3 cellular contexts compared by ENCODE assay signal in genomic region chr1:202689493-202690342, GRCh38.
TF ChIP-seq lines count a peak whose summit lies in the region.

No MANE protein-coding gene starts in this region.

TF ChIP-seq in SK-N-SH, 30 proteins besides CTCF, POLR2A, EP300 and RAD21:
- peak; percentile 79 for TF ChIP-seq REST (IDR thresholded peaks at IDR 0.05; ENCODE audit: low read depth, low read length)
- no peak for TF ChIP-seq EZH2phosphoT487 (IDR thresholded peaks at IDR 0.05; ENCODE audit: borderline replicate concordance, low read depth)

TF ChIP-seq in SK-N-SH treated with all-trans-retinoic acid at 6 μM for 48 hours, 23 proteins besides CTCF, POLR2A, EP300 and RAD21 (continued from another document):
- TF ChIP-seq PATZ1 (CRISPR knock-in tag; IDR thresholded peaks at IDR 0.05; ENCODE audit: borderline replicate concordance) (no peak), ZFP3 (CRISPR knock-in tag; IDR thresholded peaks at IDR 0.05) (no peak), POU6F1 (CRISPR knock-in tag; IDR thresholded peaks at IDR 0.05; ENCODE audit: borderline replicate concordance, low read depth) (no peak), CSDC2 (CRISPR knock-in tag; IDR thresholded peaks at IDR 0.05) (no peak), CREB5 (CRISPR knock-in tag; IDR thresholded peaks at IDR 0.05; ENCODE audit: low read depth) (no peak), BACH2 (CRISPR knock-in tag; IDR thresholded peaks at IDR 0.05; ENCODE audit: borderline replicate concordance) (no peak), ESRRG (CRISPR knock-in tag; IDR thresholded peaks at IDR 0.05) (no peak), RARB (CRISPR knock-in tag; IDR thresholded peaks at IDR 0.05) (no peak)

TF ChIP-seq in HCT116, 20 proteins besides CTCF, POLR2A, EP300 and RAD21 (continued from another document):
- TF ChIP-seq REST (IDR thresholded peaks at IDR 0.05; ENCODE audit: low read depth), result peak; percentile 16; the same call in 1 of the 2 replicates
